ENCODE assay signal across 1 cellular context in genomic region chr12:6928703-6929407, GRCh38.
TF ChIP-seq lines count a peak whose summit lies in the region.

No MANE protein-coding gene starts in this region.

TF ChIP-seq in GM12878, 131 proteins besides CTCF, POLR2A, EP300 and RAD21:
- TF ChIP-seq IKZF2 (IDR thresholded peaks at IDR 0.05) (peak; percentile 58 to 62; a peak in 3 of 4 replicates), IKZF1 (conservative IDR thresholded peaks at IDR 0.05) (peak; percentile 55), MLLT1 (IDR thresholded peaks at IDR 0.05) (0 out of 2 replicates have a peak, but pooled peaks have one; percentile 35), HDGF (IDR thresholded peaks at IDR 0.05) (0 out of 2 replicates have a peak, but pooled peaks have one; percentile 36), EED (IDR thresholded peaks at IDR 0.05; ENCODE audit: low read depth) (peak; percentile 57), SMAD1 (IDR thresholded peaks at IDR 0.05; ENCODE audit: low read depth, partially characterized antibody) (no peak), HSF1 (IDR thresholded peaks at IDR 0.05; ENCODE audit: low read depth, low read length) (no peak), EZH2 (IDR thresholded peaks at IDR 0.05; ENCODE audit: borderline replicate concordance, control insufficient read depth, low read depth, low read length) (no peak), RELB (IDR thresholded peaks at IDR 0.05; ENCODE audit: low read depth) (peak; percentile 15; the same call in 1 of the 2 replicates), POU2F2 (IDR thresholded peaks at IDR 0.05; ENCODE audit: borderline replicate concordance, low read depth, low read length) (no peak)
